17 cellular contexts compared by ENCODE assay signal in genomic region chr2:132936791-132937190, GRCh38.
DNase-seq lines count a peak whose midpoint lies in the region; ATAC-seq and TF ChIP-seq lines count a peak whose summit lies in the region.
"Had no signal": no experiment of that assay in that cellular context is flagged by ENCODE, and none has a peak within 500 bp of the region (broad histone marks: within the 10 kb centered on the region; RNA-seq: fewer than 3 reads in every experiment).

No MANE protein-coding gene starts in this region.

- TF ChIP-seq CTCF in A673 (conservative IDR thresholded peaks at IDR 0.05; ENCODE audit: low read depth, low read length), result no peak

- no peak for DNase-seq in A673 (ENCODE audit: low spot score)
- no peak for DNase-seq in hepatic stellate cell (ENCODE audit: low spot score)
- no peak for DNase-seq in GF-D8 (lab: John Stamatoyannopoulos, UW)
- no peak for DNase-seq in midbrain (lab: John Stamatoyannopoulos, UW)
- no peak for DNase-seq in NCI-H1105 (lab: John Stamatoyannopoulos, UW)
- DNase-seq: activated CD8-positive, alpha-beta T cell treated with anti-CD3 and anti-CD28 coated beads for 36 hours; activated naive CD4-positive, alpha-beta T cell; Kasumi-1; NCI-H187; ovary; SHP77; testis had no signal

- no TSS peak for BruUV-seq in A673 (replicated peaks; lab: Mats Ljungman, UMichigan)

- ATAC-seq in GM19043 (IDR thresholded peaks at IDR 0.05; ENCODE audit: low read depth, unreplicated experiment) (peak; percentile 91), GM21786 (IDR thresholded peaks at IDR 0.05; ENCODE audit: unreplicated experiment) (peak; percentile 90), HG03280 (IDR thresholded peaks at IDR 0.05; ENCODE audit: unreplicated experiment) (peak; percentile 54)
- ATAC-seq: activated CD8-positive, alpha-beta T cell treated with anti-CD3 and anti-CD28 coated beads for 36 hours had no signal

- peaks cover 32% of the 10 kb centered on the region for H3K4me1 ChIP-seq in A673 (ENCODE audit: insufficient read depth, low read length, poor library complexity, severe bottlenecking)
- H3K4me1 ChIP-seq: testis had no signal

- CTCF ChIA-PET in A673 (lab: Charles Lee), result no interaction called here

- H3K36me3 ChIP-seq in A673 (ENCODE audit: insufficient read depth, low read length, poor library complexity, severe bottlenecking), result no peaks in the 10 kb centered on the region
- H3K36me3 ChIP-seq: ovary had no signal

- no peaks in the 10 kb centered on the region for H3K9me3 ChIP-seq in A673 (ENCODE audit: low read depth, low read length, poor library complexity, severe bottlenecking)
- H3K9me3 ChIP-seq: ovary, testis had no signal

- POLR2A ChIA-PET in A673 (lab: Charles Lee; ENCODE audit: low non-redundant PET), result interaction anchor here (0.6 kb wide), 1 partner anchor 12 kb away, joined by 3 read pairs; no protein-coding TSS in a partner anchor

- H3K4me3 ChIP-seq in A673 (ENCODE audit: low read depth, low read length, poor library complexity, severe bottlenecking), result no peak overlapping the region
- H3K4me3 ChIP-seq: ovary, skin epidermis, testis had no signal

- no peaks in the 10 kb centered on the region for H3K27me3 ChIP-seq in A673 (replicated peaks; ENCODE audit: insufficient read depth, low read depth, low read length, poor library complexity)
- H3K27me3 ChIP-seq: ovary, testis had no signal

- intact Hi-C loops in A673 (cut with micrococcal nuclease; ENCODE audit: unreplicated experiment), result loop anchor here (10.0 kb wide), 1 partner anchor 238 kb away; no protein-coding TSS in a partner anchor

- H3K27ac ChIP-seq in A673 (ENCODE audit: low read depth, low read length, poor library complexity, severe bottlenecking), result peak overlapping the region; percentile 1
- H3K27ac ChIP-seq: 22Rv1, ovary, skin epidermis, testis had no signal
